In genomic region chr3:179768080-179768479, GRCh38 we compare ENCODE assay signal across 8 cellular contexts.
DNase-seq lines count a peak whose midpoint lies in the region; ATAC-seq, FAIRE-seq and TF ChIP-seq lines count a peak whose summit lies in the region.

No MANE protein-coding gene starts in this region.

- no peak overlapping the region for H3K4me3 Mint-ChIP-seq in type B pancreatic cell
- no peak overlapping the region for H3K4me3 Mint-ChIP-seq in activated CD4-positive, alpha-beta T cell treated with anti-CD3 and anti-CD28 coated beads, Interleukin-2, amount 10 ng/mL, durations not matched to agents 7 days and 5 days

- no peaks in the 10 kb centered on the region for H3K4me1 Mint-ChIP-seq in type B pancreatic cell (ENCODE audit: unreplicated experiment)
- H3K4me1 Mint-ChIP-seq in activated CD4-positive, alpha-beta T cell treated with anti-CD3 and anti-CD28 coated beads, Interleukin-2, amount 10 ng/mL, durations not matched to agents 7 days and 5 days, result no peaks in the 10 kb centered on the region

- H3K27ac Mint-ChIP-seq in type B pancreatic cell, result no peak overlapping the region
- no peak overlapping the region for H3K27ac Mint-ChIP-seq in activated CD4-positive, alpha-beta T cell treated with anti-CD3 and anti-CD28 coated beads, Interleukin-2, amount 10 ng/mL, durations not matched to agents 7 days and 5 days

- no peak for ATAC-seq in Right ventricle myocardium superior (ENCODE audit: poor library complexity)

- POLR2A ChIA-PET in HEK293T (lab: Yijun Ruan, JAX) (no interaction called here), RWPE1 (lab: Yijun Ruan, JAX; ENCODE audit: low non-redundant PET) (no interaction called here)
- POLR2A ChIA-PET in activated CD4-positive, alpha-beta T cell treated with anti-CD3 and anti-CD28 coated beads, Interleukin-2, amount 10 ng/mL, durations not matched to agents 7 days and 5 days (lab: Charles Lee), result no interaction called here

- no peaks in the 10 kb centered on the region for H3K27me3 Mint-ChIP-seq in type B pancreatic cell
- H3K27me3 Mint-ChIP-seq in activated CD4-positive, alpha-beta T cell treated with anti-CD3 and anti-CD28 coated beads, Interleukin-2, amount 10 ng/mL, durations not matched to agents 7 days and 5 days, result no peaks in the 10 kb centered on the region

- H3K36me3 Mint-ChIP-seq in type B pancreatic cell, result peaks cover 14% of the 10 kb centered on the region
- H3K36me3 Mint-ChIP-seq in activated CD4-positive, alpha-beta T cell treated with anti-CD3 and anti-CD28 coated beads, Interleukin-2, amount 10 ng/mL, durations not matched to agents 7 days and 5 days (ENCODE audit: low read depth), result peaks cover 15% of the 10 kb centered on the region

- DNase-seq in HEK293T (ENCODE audit: extremely low spot score) (peak; percentile 26), RWPE1 (ENCODE audit: low spot score) (peak; percentile 64), frontal cortex (ENCODE audit: low spot score in 2 of 2) (peak; percentile 34 to 58), type B pancreatic cell (ENCODE audit: extremely low spot score, unreplicated experiment) (no peak), DMS153 (lab: John Stamatoyannopoulos, UW) (no peak), Right ventricle myocardium superior (no peak)
- DNase-seq in activated CD4-positive, alpha-beta T cell treated with anti-CD3 and anti-CD28 coated beads, Interleukin-2, amount 10 ng/mL, durations not matched to agents 7 days and 5 days, result no peak

- FAIRE-seq in frontal cortex (lab: Jason Lieb, UNC), result no peak

- H3K9me3 Mint-ChIP-seq in type B pancreatic cell, result no peaks in the 10 kb centered on the region
- no peaks in the 10 kb centered on the region for H3K9me3 Mint-ChIP-seq in activated CD4-positive, alpha-beta T cell treated with anti-CD3 and anti-CD28 coated beads, Interleukin-2, amount 10 ng/mL, durations not matched to agents 7 days and 5 days

- peak; percentile 72 for TF ChIP-seq CTCF in C4-2B (conservative IDR thresholded peaks at IDR 0.05)
- peak; percentile 34 for TF ChIP-seq CTCF in RWPE1 (conservative IDR thresholded peaks at IDR 0.05; ENCODE audit: low read depth)
- TF ChIP-seq CTCF in type B pancreatic cell (conservative IDR thresholded peaks at IDR 0.05), result peak; percentile 76

- H3K27ac ChIP-seq in C4-2B (no peak overlapping the region), RWPE1 (no peak overlapping the region)

- CTCF ChIA-PET in HEK293T (lab: Yijun Ruan, JAX) (no interaction called here), RWPE1 (lab: Yijun Ruan, JAX) (interaction anchor here (0.5 to 1.1 kb wide), 6 partner anchors 13 to 315 kb away, joined by 3 to 7 read pairs (median 3); no protein-coding TSS in a partner anchor)
- CTCF ChIA-PET in activated CD4-positive, alpha-beta T cell treated with anti-CD3 and anti-CD28 coated beads, Interleukin-2, amount 10 ng/mL, durations not matched to agents 7 days and 5 days (lab: Charles Lee), result no interaction called here

- intact Hi-C loops in Right ventricle myocardium superior (cut with DNase I), result no loop called here

TF ChIP-seq in HEK293T, 16 proteins besides CTCF, POLR2A, EP300 and RAD21:
- no peak for TF ChIP-seq FOXK2 (IDR thresholded peaks at IDR 0.05)
- no peak for TF ChIP-seq ARNT (IDR thresholded peaks at IDR 0.05)
- no peak for TF ChIP-seq HDGF (IDR thresholded peaks at IDR 0.05; ENCODE audit: borderline replicate concordance)
- no peak for TF ChIP-seq FOXM1 (IDR thresholded peaks at IDR 0.05; ENCODE audit: borderline replicate concordance)
- no peak for TF ChIP-seq L3MBTL2 (conservative IDR thresholded peaks at IDR 0.05)

Comparison
In these comparisons a context has a peak if more than half of its experiments do, and no peak if none do; other contexts are left out.
1. DNase-seq: peak in HEK293T (single experiment), RWPE1 (single experiment) and frontal cortex (2 of 2); none in type B pancreatic cell (single experiment), DMS153 (single experiment), activated CD4-positive, alpha-beta T cell treated with anti-CD3 and anti-CD28 coated beads, Interleukin-2, amount 10 ng/mL, durations not matched to agents 7 days and 5 days (single experiment) and Right ventricle myocardium superior (single experiment).
2. Peak in every context shown above with its lines, with median percentiles within 50 percentile points of each other: CTCF ChIP-seq.